8 cellular contexts compared by ENCODE assay signal in genomic region chr14:22545842-22546721, GRCh38. TPM values are rescaled to one million over a fixed set of nuclear protein-coding genes. Genes with fewer than 3 reads are reported as not detected.
DNase-seq lines count a peak whose midpoint lies in the region; ATAC-seq and TF ChIP-seq lines count a peak whose summit lies in the region.
"Had no signal": no experiment of that assay in that cellular context is flagged by ENCODE, and none has a peak within 500 bp of the region (broad histone marks: within the 10 kb centered on the region; RNA-seq: fewer than 3 reads in every experiment).

No MANE protein-coding gene starts in this region.

- H3K36me3 ChIP-seq in HUES48 (ENCODE audit: control insufficient read depth, insufficient read depth, low read length) (no peaks in the 10 kb centered on the region), hepatocyte (replicated peaks; ENCODE audit: insufficient read depth, low read depth) (no peaks in the 10 kb centered on the region)

- H3K4me3 ChIP-seq in HUES48 (ENCODE audit: low read depth, low read length) (no peak overlapping the region), hepatocyte (no peak overlapping the region)

- peak overlapping the region; percentile 0 for H2AFZ ChIP-seq in hepatocyte

- H3K9me2 ChIP-seq in hepatocyte (replicated peaks; ENCODE audit: insufficient read depth), result no peaks in the 10 kb centered on the region

- peak; percentile 44 for ATAC-seq in stimulated activated naive CD8-positive, alpha-beta T cell treated with anti-CD3 and anti-CD28 coated beads, Interleukin-15, Interleukin-2, amounts not matched to agents 100 U/mL and 50 U/mL, for 24 hours
- ATAC-seq: HCT116 had no signal

- H4K20me1 ChIP-seq in hepatocyte (ENCODE audit: insufficient read depth, poor library complexity, severe bottlenecking), result no peaks in the 10 kb centered on the region

- H3K9me3 ChIP-seq in HUES48 (ENCODE audit: control insufficient read depth, insufficient read depth, low read length), result no peaks in the 10 kb centered on the region
- H3K9me3 ChIP-seq in hepatocyte (ENCODE audit: low read depth), result no peaks in the 10 kb centered on the region

- no peak for TF ChIP-seq CTCF in hepatocyte (IDR thresholded peaks at IDR 0.05; ENCODE audit: poor library complexity)

- WGBS in hepatocyte (ENCODE audit: low lambda C conversion rate, missing lambda C conversion rate), result 28% methylated on average over 9 of the region's 9 CpGs

- no peaks in the 10 kb centered on the region for H3K27me3 ChIP-seq in HUES48 (ENCODE audit: control insufficient read depth, insufficient read depth, low read length)
- no peaks in the 10 kb centered on the region for H3K27me3 ChIP-seq in hepatocyte

- DNase-seq in activated T-helper 9 cell treated with anti-CD3 and anti-CD28 coated beads, Interleukin-2, amount 50 U/mL, for 16 hours (ENCODE audit: low read depth), result peak; percentile 22
- DNase-seq in hepatocyte (ENCODE audit: low spot score) (peak; percentile 54), cerebellum (ENCODE audit: low spot score) (no peak), hippocampal formation (lab: John Stamatoyannopoulos, UW) (no peak), NCI-H2081 (lab: John Stamatoyannopoulos, UW) (no peak)
- DNase-seq in stimulated activated naive CD8-positive, alpha-beta T cell treated with anti-CD3 and anti-CD28 coated beads, Interleukin-15, Interleukin-2, amounts not matched to agents 100 U/mL and 50 U/mL, for 24 hours, result peak; percentile 74

- peak overlapping the region; percentile 36 for H3K4me2 ChIP-seq in hepatocyte

- H3K4me1 ChIP-seq in HUES48 (ENCODE audit: control insufficient read depth, insufficient read depth, low read length) (peaks cover 27% of the 10 kb centered on the region), hepatocyte (ENCODE audit: insufficient read depth) (peaks cover 37% of the 10 kb centered on the region)

- peak overlapping the region; percentile 80 for H3K27ac ChIP-seq in HUES48 (ENCODE audit: low read depth, low read length)
- H3K27ac ChIP-seq in hepatocyte, result peak overlapping the region; percentile 66

- no peak overlapping the region for H3K9ac ChIP-seq in HUES48 (ENCODE audit: low read depth, low read length)

- H3K79me2 ChIP-seq in hepatocyte, result no peaks in the 10 kb centered on the region

RNA-seq across cellular contexts. Expression of gene DAD1, which starts 42.9 kb away (rescaled TPM):
- total RNA-seq in hepatocyte (327 and 358 TPM in 2 replicates), cerebellum (77.2 TPM)
- polyA plus RNA-seq in hepatocyte, result 441 and 463 TPM in 2 replicates

RNA-seq across cellular contexts. Expression of gene ABHD4, which starts 52.0 kb away (rescaled TPM):
- total RNA-seq in hepatocyte (30.7 and 33.9 TPM in 2 replicates), cerebellum (6.1 TPM)
- 43.3 and 49.8 TPM in 2 replicates for polyA plus RNA-seq in hepatocyte

Comparison
In these comparisons a context has a peak if more than half of its experiments do, and no peak if none do; other contexts are left out.
1. DNase-seq: peak in activated T-helper 9 cell treated with anti-CD3 and anti-CD28 coated beads, Interleukin-2, amount 50 U/mL, for 16 hours (single experiment), hepatocyte (single experiment) and stimulated activated naive CD8-positive, alpha-beta T cell treated with anti-CD3 and anti-CD28 coated beads, Interleukin-15, Interleukin-2, amounts not matched to agents 100 U/mL and 50 U/mL, for 24 hours (single experiment); none in cerebellum (single experiment), hippocampal formation (0 of 2) and NCI-H2081 (0 of 2).